Comparison of ENCODE assay signal across 7 cellular contexts in the genomic region with DNA sequence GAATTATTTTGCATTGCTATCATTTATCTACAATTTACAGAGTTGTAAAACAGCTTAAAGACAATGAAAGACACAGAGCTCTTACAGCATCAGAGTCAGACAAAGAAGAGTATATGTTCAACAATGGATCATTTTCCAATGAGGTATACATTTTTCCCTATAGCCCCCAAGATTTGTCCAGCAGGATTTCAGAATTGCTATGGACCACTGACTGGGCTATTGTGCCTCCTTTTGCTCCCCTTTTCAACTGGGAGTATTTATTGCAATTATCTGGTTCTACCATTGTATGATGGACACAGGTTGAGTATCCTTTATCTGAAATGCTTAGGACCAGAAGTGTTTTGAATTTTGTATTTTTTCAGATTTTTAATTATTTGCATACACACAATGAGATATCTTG.
"Had no signal": no experiment of that assay in that cellular context is flagged by ENCODE, and none has a peak within 500 bp of the region (broad histone marks: within the 10 kb centered on the region; RNA-seq: fewer than 3 reads in every experiment).

No MANE protein-coding gene starts in this region.

- ATAC-seq: HepG2 had no signal

- FAIRE-seq: HepG2, HTR-8/SVneo had no signal

- H3K4me2 ChIP-seq: KMS-11 had no signal

- H3K9ac ChIP-seq: KMS-11 had no signal

- DNase-seq: IMR-90, KBM-7, KG1 had no signal

- H3K27ac ChIP-seq: HL-60, KMS-11 had no signal
